23 cellular contexts compared by ENCODE assay signal in the genomic region with DNA sequence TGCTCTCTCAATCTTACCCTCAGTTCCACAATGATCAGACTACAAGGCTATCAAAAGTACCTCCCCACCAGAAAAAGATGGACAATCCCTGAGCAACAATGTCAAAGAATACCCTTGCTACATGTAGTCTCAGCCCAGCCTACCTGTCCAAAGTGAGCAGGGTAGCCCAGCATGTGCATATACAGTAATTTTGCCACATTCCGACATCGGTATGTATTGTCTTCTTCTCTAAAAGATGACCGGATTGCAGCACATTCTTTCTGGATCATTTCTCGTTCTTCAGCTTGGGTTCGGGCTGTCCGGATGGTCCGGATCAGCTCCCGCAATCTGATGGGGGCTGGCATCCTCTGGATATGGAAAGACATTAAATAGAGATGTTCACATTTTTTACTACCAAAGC.
"Had no signal": no experiment of that assay in that cellular context is flagged by ENCODE, and none has a peak within 500 bp of the region (broad histone marks: within the 10 kb centered on the region; RNA-seq: fewer than 3 reads in every experiment).

No MANE protein-coding gene starts in this region.

- H3K27me3 ChIP-seq: esophagus squamous epithelium, heart right ventricle, left lung, suprapubic skin, transverse colon, vagina had no signal

- H3K4me1 Mint-ChIP-seq: neural crest cell had no signal

- H3K27ac ChIP-seq: coronary artery, esophagus squamous epithelium, heart right ventricle, psoas muscle, skin epidermis, suprapubic skin, transverse colon, vagina had no signal

- H3K27ac Mint-ChIP-seq: stimulated activated naive CD8-positive, alpha-beta T cell treated with anti-CD3 and anti-CD28 coated beads, Interleukin-15, amount 100 ng/mL, for 72 hours had no signal

- ATAC-seq: heart right ventricle; left cardiac atrium; left lung; natural killer cell; psoas muscle; right cardiac atrium; stimulated activated naive CD8-positive, alpha-beta T cell treated with anti-CD3 and anti-CD28 coated beads, Interleukin-15, amount 100 ng/mL, for 72 hours had no signal

- H3K9me3 Mint-ChIP-seq: natural killer cell; neural crest cell; stimulated activated naive CD8-positive, alpha-beta T cell treated with anti-CD3 and anti-CD28 coated beads, Interleukin-15, amount 100 ng/mL, for 72 hours had no signal

- H3K9me3 ChIP-seq: esophagus squamous epithelium, heart right ventricle, left lung, psoas muscle, suprapubic skin, transverse colon, vagina had no signal

- H3K36me3 Mint-ChIP-seq: natural killer cell had no signal

- H3K4me3 Mint-ChIP-seq: natural killer cell; neural crest cell; stimulated activated naive CD8-positive, alpha-beta T cell treated with anti-CD3 and anti-CD28 coated beads, Interleukin-15, amount 100 ng/mL, for 72 hours had no signal

- H3K27me3 Mint-ChIP-seq: stimulated activated naive CD8-positive, alpha-beta T cell treated with anti-CD3 and anti-CD28 coated beads, Interleukin-15, amount 100 ng/mL, for 72 hours had no signal

- H3K4me3 ChIP-seq: coronary artery, esophagus squamous epithelium, heart right ventricle, left lung, psoas muscle, skin epidermis, suprapubic skin, transverse colon, vagina had no signal

- DNase-seq: dermis blood vessel endothelial cell; effector memory CD4-positive, alpha-beta T cell; erythroblast; esophagus squamous epithelium; foreskin melanocyte; glutamatergic neuron; heart right ventricle; hippocampal formation; left cardiac atrium; left lung; natural killer cell; psoas muscle; right cardiac atrium; stimulated activated CD4-positive, alpha-beta T cell treated with anti-CD3 and anti-CD28 coated beads, Interleukin-15, amount 100 ng/mL, for 24 hours; stimulated activated CD4-positive, alpha-beta T cell treated with anti-CD3 and anti-CD28 coated beads, Interleukin-2, amount 100 ng/mL, for 48 hours; stimulated activated naive CD4-positive, alpha-beta T cell; stimulated activated naive CD8-positive, alpha-beta T cell treated with anti-CD3 and anti-CD28 coated beads, Interleukin-15, amount 100 ng/mL, for 72 hours; transverse colon had no signal
